Comparison of ENCODE assay signal across 11 cellular contexts in the genomic region with DNA sequence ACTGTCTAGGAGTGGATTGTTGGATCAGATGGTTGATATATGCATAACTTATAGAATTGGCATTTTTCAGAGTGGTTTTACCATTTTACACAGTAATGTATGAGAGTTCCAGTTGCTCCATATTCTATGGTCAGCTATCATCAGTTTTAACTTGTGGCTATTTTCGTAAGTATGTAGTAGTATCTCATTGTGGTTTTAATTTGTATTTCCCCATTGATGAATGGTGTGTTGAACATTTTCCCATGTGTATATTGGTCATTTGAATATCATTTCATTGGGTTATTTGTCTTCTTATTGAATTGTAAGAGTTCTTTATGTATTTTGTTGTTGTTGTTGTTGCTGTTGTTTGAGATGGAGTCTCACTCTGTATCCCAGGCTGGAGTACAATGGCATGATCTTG.
"Had no signal": no experiment of that assay in that cellular context is flagged by ENCODE, and none has a peak within 500 bp of the region (broad histone marks: within the 10 kb centered on the region; RNA-seq: fewer than 3 reads in every experiment).

No MANE protein-coding gene starts in this region.

- ATAC-seq: activated naive CD4-positive, alpha-beta T cell treated with anti-CD3 and anti-CD28 coated beads, Interleukin-2, amount 50 U/mL, for 72 hours; activated naive CD8-positive, alpha-beta T cell treated with anti-CD3 and anti-CD28 coated beads, Interleukin-2, amount 50 U/mL, for 24 hours; activated T-cell treated with anti-CD3 and anti-CD28 coated beads, Interleukin-2, amount 50 U/mL, for 4 hours; activated T-cell treated with anti-CD3 and anti-CD28 coated beads, Interleukin-2, amount 50 U/mL, for 72 hours; activated T-helper 17 cell treated with anti-CD3 and anti-CD28 coated beads, Interleukin-2, amount 50 U/mL, for 72 hours; body of pancreas had no signal

- H3K36me3 ChIP-seq: adrenal gland, ascending aorta, brain microvascular endothelial cell, breast epithelium, cardiac muscle cell had no signal

- H3K9me3 ChIP-seq: adrenal gland, ascending aorta, body of pancreas, breast epithelium had no signal

- H3K4me3 ChIP-seq: adrenal gland, ascending aorta, body of pancreas, breast epithelium, cardiac muscle cell had no signal

- H3K27ac ChIP-seq: adrenal gland, ascending aorta, body of pancreas, brain microvascular endothelial cell, breast epithelium, cardiac muscle cell had no signal

- H3K4me1 ChIP-seq: adrenal gland, ascending aorta, body of pancreas, breast epithelium had no signal
